Comparison of ENCODE assay signal across 32 cellular contexts in the genomic region with DNA sequence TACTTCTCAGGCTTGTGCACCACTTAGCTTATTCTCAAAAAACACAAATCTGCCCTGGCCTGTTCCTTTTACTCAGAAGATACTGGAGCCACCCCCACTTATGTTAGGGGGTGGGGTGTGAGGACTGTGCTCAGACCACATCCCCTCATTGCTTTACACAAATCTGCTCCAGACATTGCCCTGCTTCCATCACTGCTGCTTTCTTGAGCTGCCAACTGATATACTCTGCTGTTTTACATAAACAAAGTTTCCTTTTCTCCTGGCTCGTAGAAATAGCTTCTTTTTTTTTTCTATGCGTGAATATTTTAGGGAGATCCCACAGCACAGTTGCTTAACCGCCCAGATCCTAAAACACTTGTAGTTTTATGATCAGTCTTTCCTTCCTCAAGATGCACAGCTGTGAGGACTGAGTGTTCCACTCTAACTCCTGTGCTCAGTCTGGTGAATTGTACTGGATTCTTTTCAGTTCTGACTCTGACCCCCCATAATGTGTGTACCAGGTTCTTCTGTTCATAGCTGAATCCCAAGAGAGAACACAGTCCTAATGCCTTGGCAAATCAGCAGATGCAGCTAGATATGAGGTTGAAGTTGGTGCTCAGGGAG.
"Had no signal": no experiment of that assay in that cellular context is flagged by ENCODE, and none has a peak within 500 bp of the region (broad histone marks: within the 10 kb centered on the region; RNA-seq: fewer than 3 reads in every experiment).

No MANE protein-coding gene starts in this region.

- DNase-seq: activated CD4-positive, alpha-beta T cell treated with anti-CD3 and anti-CD28 coated beads for 1 hour; activated CD4-positive, alpha-beta T cell treated with anti-CD3 and anti-CD28 coated beads, Interleukin-2, amount 50 U/mL, for 1 hour; activated CD8-positive, alpha-beta T cell treated with anti-CD3 and anti-CD28 coated beads for 36 hours; activated gamma-delta T cell treated with Interleukin-2 at 50 U/mL for 16 hours; activated naive CD8-positive, alpha-beta T cell treated with anti-CD3 and anti-CD28 coated beads, Interleukin-2, amount 50 U/mL, for 24 hours; activated T-cell treated with anti-CD3 and anti-CD28 coated beads, Interleukin-2, amount 50 U/mL, for 4 hours; amygdala; dermis blood vessel endothelial cell; effector CD4-positive, alpha-beta T cell; esophagus squamous epithelium; gastrocnemius medialis; glutamatergic neuron; islet precursor cell; left ventricle myocardium inferior; naive B cell; nephron progenitor cell; nucleus accumbens; psoas muscle; sigmoid colon; stimulated activated naive CD8-positive, alpha-beta T cell treated with anti-CD3 and anti-CD28 coated beads, Interleukin-15, Interleukin-2, amounts not matched to agents 100 U/mL and 50 U/mL, for 24 hours; T-helper 9 cell; testis; transverse colon; WERI-Rb-1 had no signal

- H3K9me3 ChIP-seq: esophagus squamous epithelium, gastrocnemius medialis, left ventricle myocardium inferior, psoas muscle, sigmoid colon, testis, transverse colon had no signal

- H3K79me2 ChIP-seq: parathyroid adenoma had no signal

- H3K4me1 ChIP-seq: esophagus squamous epithelium, gastrocnemius medialis, left ventricle myocardium inferior, parathyroid adenoma, psoas muscle, testis, transverse colon had no signal

- H3K27me3 Mint-ChIP-seq: activated CD8-positive, alpha-beta T cell treated with anti-CD3 and anti-CD28 coated beads for 36 hours; activated naive CD4-positive, alpha-beta T cell treated with anti-CD3 and anti-CD28 coated beads, Interleukin-2, amount 50 U/mL, for 24 hours; activated naive CD8-positive, alpha-beta T cell treated with anti-CD3 and anti-CD28 coated beads, Interleukin-2, amount 50 U/mL, for 24 hours; activated T-helper 17 cell treated with anti-CD3 and anti-CD28 coated beads, Interleukin-2, amount 50 U/mL, for 72 hours; central memory CD8-positive, alpha-beta T cell; naive B cell had no signal

- H3K27ac ChIP-seq: epithelial cell of prostate, esophagus squamous epithelium, gastrocnemius medialis, left ventricle myocardium inferior, parathyroid adenoma, psoas muscle, sigmoid colon, testis, transverse colon, WERI-Rb-1 had no signal

- H3K9ac ChIP-seq: parathyroid adenoma had no signal

- H2AFZ ChIP-seq: parathyroid adenoma had no signal

- ATAC-seq: activated CD8-positive, alpha-beta T cell treated with anti-CD3 and anti-CD28 coated beads for 36 hours; activated naive CD8-positive, alpha-beta T cell treated with anti-CD3 and anti-CD28 coated beads, Interleukin-2, amount 50 U/mL, for 24 hours; activated T-cell treated with anti-CD3 and anti-CD28 coated beads, Interleukin-2, amount 50 U/mL, for 4 hours; activated T-helper 17 cell treated with anti-CD3 and anti-CD28 coated beads, Interleukin-2, amount 50 U/mL, for 72 hours; gastrocnemius medialis; psoas muscle; stimulated activated naive CD8-positive, alpha-beta T cell treated with anti-CD3 and anti-CD28 coated beads, Interleukin-15, Interleukin-2, amounts not matched to agents 100 U/mL and 50 U/mL, for 24 hours had no signal

- H3K4me3 ChIP-seq: esophagus squamous epithelium, gastrocnemius medialis, left ventricle myocardium inferior, psoas muscle, sigmoid colon, testis, transverse colon had no signal

- FAIRE-seq: bronchial epithelial cell, colon had no signal

- H3K36me3 Mint-ChIP-seq: activated naive CD4-positive, alpha-beta T cell treated with anti-CD3 and anti-CD28 coated beads, Interleukin-2, amount 50 U/mL, for 24 hours; mesothelial cell of epicardium; naive B cell had no signal

- H3K4me3 Mint-ChIP-seq: activated CD8-positive, alpha-beta T cell treated with anti-CD3 and anti-CD28 coated beads for 36 hours; activated naive CD4-positive, alpha-beta T cell treated with anti-CD3 and anti-CD28 coated beads, Interleukin-2, amount 50 U/mL, for 24 hours; activated naive CD8-positive, alpha-beta T cell treated with anti-CD3 and anti-CD28 coated beads, Interleukin-2, amount 50 U/mL, for 24 hours; activated T-cell treated with anti-CD3 and anti-CD28 coated beads, Interleukin-2, amount 50 U/mL, for 4 hours; activated T-helper 17 cell treated with anti-CD3 and anti-CD28 coated beads, Interleukin-2, amount 50 U/mL, for 72 hours; central memory CD8-positive, alpha-beta T cell; mesothelial cell of epicardium; naive B cell; nephron progenitor cell had no signal

- H3K4me1 Mint-ChIP-seq: activated naive CD4-positive, alpha-beta T cell treated with anti-CD3 and anti-CD28 coated beads, Interleukin-2, amount 50 U/mL, for 24 hours; activated naive CD8-positive, alpha-beta T cell treated with anti-CD3 and anti-CD28 coated beads, Interleukin-2, amount 50 U/mL, for 24 hours; activated T-helper 17 cell treated with anti-CD3 and anti-CD28 coated beads, Interleukin-2, amount 50 U/mL, for 72 hours; central memory CD8-positive, alpha-beta T cell; mesothelial cell of epicardium; naive B cell had no signal

- H3K27me3 ChIP-seq: esophagus squamous epithelium, gastrocnemius medialis, sigmoid colon, testis, transverse colon had no signal

- H3K9me3 Mint-ChIP-seq: activated CD8-positive, alpha-beta T cell treated with anti-CD3 and anti-CD28 coated beads for 36 hours; activated naive CD4-positive, alpha-beta T cell treated with anti-CD3 and anti-CD28 coated beads, Interleukin-2, amount 50 U/mL, for 24 hours; central memory CD8-positive, alpha-beta T cell had no signal

- H3K27ac Mint-ChIP-seq: activated CD8-positive, alpha-beta T cell treated with anti-CD3 and anti-CD28 coated beads for 36 hours; activated naive CD4-positive, alpha-beta T cell treated with anti-CD3 and anti-CD28 coated beads, Interleukin-2, amount 50 U/mL, for 24 hours; activated naive CD8-positive, alpha-beta T cell treated with anti-CD3 and anti-CD28 coated beads, Interleukin-2, amount 50 U/mL, for 24 hours; activated T-helper 17 cell treated with anti-CD3 and anti-CD28 coated beads, Interleukin-2, amount 50 U/mL, for 72 hours; mesothelial cell of epicardium; naive B cell; nephron progenitor cell had no signal

- H3K36me3 ChIP-seq: esophagus squamous epithelium, gastrocnemius medialis, left ventricle myocardium inferior, sigmoid colon, transverse colon, WERI-Rb-1 had no signal
